13 cellular contexts compared by ENCODE assay signal in the genomic region with DNA sequence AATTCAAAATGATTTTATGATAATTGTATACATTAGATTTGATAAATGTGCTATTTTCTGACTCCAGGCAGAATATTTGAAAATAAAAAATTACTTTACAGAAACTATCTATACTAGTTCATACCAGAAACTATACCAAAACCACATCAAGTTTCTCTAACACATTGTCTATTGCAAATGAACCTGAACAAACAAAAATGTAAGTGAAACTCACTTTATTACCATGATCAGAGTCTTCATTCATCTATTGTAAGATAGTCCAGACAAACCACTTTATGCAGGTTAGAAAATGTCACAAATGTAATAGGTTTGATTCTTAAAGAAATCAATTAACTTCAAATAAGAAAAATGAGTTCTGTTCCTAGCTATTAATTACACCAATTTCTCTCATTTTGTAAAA.
A peak's percentile ranks its signal among the peaks of the same experiment; 100 is the strongest.
DNase-seq lines count a peak whose midpoint lies in the region; ATAC-seq, FAIRE-seq and TF ChIP-seq lines count a peak whose summit lies in the region.
"Had no signal": no experiment of that assay in that cellular context is flagged by ENCODE, and none has a peak within 500 bp of the region (broad histone marks: within the 10 kb centered on the region; RNA-seq: fewer than 3 reads in every experiment).

No MANE protein-coding gene starts in this region.

- peaks cover 4% of the 10 kb centered on the region for H3K4me1 Mint-ChIP-seq in activated T-cell treated with anti-CD3 and anti-CD28 coated beads, Interleukin-2, amount 50 U/mL, for 4 hours (ENCODE audit: low read depth)

- peak; percentile 24 for FAIRE-seq in colon (lab: Jason Lieb, UNC)
- no peak for FAIRE-seq in pancreas (lab: Jason Lieb, UNC)

- H3K4me1 ChIP-seq in pancreas: no peaks in the 10 kb centered on the region

- DNase-seq in pancreas (no peak), occipital lobe (lab: John Stamatoyannopoulos, UW) (no peak)
- no peak for DNase-seq in activated T-cell treated with anti-CD3 and anti-CD28 coated beads, Interleukin-2, amount 50 U/mL, for 4 hours
- DNase-seq: activated CD4-positive, alpha-beta T cell treated with anti-CD3 and anti-CD28 coated beads for 1 hour; activated naive CD4-positive, alpha-beta T cell; CD4-positive, alpha-beta memory T cell; NCI-H69 had no signal

- peak; percentile 91 for ATAC-seq in GM18909 (IDR thresholded peaks at IDR 0.05; ENCODE audit: poor library complexity, unreplicated experiment)
- peak; percentile 92 for ATAC-seq in GM21717 (IDR thresholded peaks at IDR 0.05; ENCODE audit: unreplicated experiment)
- ATAC-seq in HG03097 (IDR thresholded peaks at IDR 0.05; ENCODE audit: low FRiP score, unreplicated experiment): peak; percentile 78
- ATAC-seq in pancreas: no peak
- ATAC-seq in activated T-cell treated with anti-CD3 and anti-CD28 coated beads, Interleukin-2, amount 50 U/mL, for 4 hours: no peak

- no peak overlapping the region for H3K4me3 ChIP-seq in pancreas
- H3K4me3 ChIP-seq: SK-N-MC had no signal

- intact Hi-C loops in pancreas (cut with DNase I): no loop called here

- TF ChIP-seq CTCF in pancreas (IDR thresholded peaks at IDR 0.05): no peak

- H3K36me3 Mint-ChIP-seq in activated T-cell treated with anti-CD3 and anti-CD28 coated beads, Interleukin-2, amount 50 U/mL, for 4 hours (ENCODE audit: insufficient read depth): peaks cover 32% of the 10 kb centered on the region

- H3K27me3 Mint-ChIP-seq in activated T-cell treated with anti-CD3 and anti-CD28 coated beads, Interleukin-2, amount 50 U/mL, for 4 hours (ENCODE audit: low read depth): no peaks in the 10 kb centered on the region
- H3K27me3 Mint-ChIP-seq: CD4-positive, alpha-beta memory T cell; type B pancreatic cell had no signal

- H3K4me3 Mint-ChIP-seq in activated T-cell treated with anti-CD3 and anti-CD28 coated beads, Interleukin-2, amount 50 U/mL, for 4 hours: no peak overlapping the region
- H3K4me3 Mint-ChIP-seq: CD4-positive, alpha-beta memory T cell; type B pancreatic cell had no signal

- H3K36me3 ChIP-seq in pancreas: no peaks in the 10 kb centered on the region

- no peaks in the 10 kb centered on the region for H3K27me3 ChIP-seq in pancreas

- no peak overlapping the region for H3K27ac ChIP-seq in pancreas
- H3K27ac ChIP-seq: SK-N-MC had no signal

- no peaks in the 10 kb centered on the region for H3K9me3 Mint-ChIP-seq in activated T-cell treated with anti-CD3 and anti-CD28 coated beads, Interleukin-2, amount 50 U/mL, for 4 hours
- H3K9me3 Mint-ChIP-seq: CD4-positive, alpha-beta memory T cell; type B pancreatic cell had no signal

- no peaks in the 10 kb centered on the region for H3K9me3 ChIP-seq in pancreas

Comparison
In these comparisons a context has a peak if more than half of its experiments do, and no peak if none do; other contexts are left out.
1. ATAC-seq: peak in GM18909 (single experiment), GM21717 (single experiment) and HG03097 (single experiment); none in pancreas (0 of 4) and activated T-cell treated with anti-CD3 and anti-CD28 coated beads, Interleukin-2, amount 50 U/mL, for 4 hours (0 of 2).